13 cellular contexts compared by ENCODE assay signal in the genomic region with DNA sequence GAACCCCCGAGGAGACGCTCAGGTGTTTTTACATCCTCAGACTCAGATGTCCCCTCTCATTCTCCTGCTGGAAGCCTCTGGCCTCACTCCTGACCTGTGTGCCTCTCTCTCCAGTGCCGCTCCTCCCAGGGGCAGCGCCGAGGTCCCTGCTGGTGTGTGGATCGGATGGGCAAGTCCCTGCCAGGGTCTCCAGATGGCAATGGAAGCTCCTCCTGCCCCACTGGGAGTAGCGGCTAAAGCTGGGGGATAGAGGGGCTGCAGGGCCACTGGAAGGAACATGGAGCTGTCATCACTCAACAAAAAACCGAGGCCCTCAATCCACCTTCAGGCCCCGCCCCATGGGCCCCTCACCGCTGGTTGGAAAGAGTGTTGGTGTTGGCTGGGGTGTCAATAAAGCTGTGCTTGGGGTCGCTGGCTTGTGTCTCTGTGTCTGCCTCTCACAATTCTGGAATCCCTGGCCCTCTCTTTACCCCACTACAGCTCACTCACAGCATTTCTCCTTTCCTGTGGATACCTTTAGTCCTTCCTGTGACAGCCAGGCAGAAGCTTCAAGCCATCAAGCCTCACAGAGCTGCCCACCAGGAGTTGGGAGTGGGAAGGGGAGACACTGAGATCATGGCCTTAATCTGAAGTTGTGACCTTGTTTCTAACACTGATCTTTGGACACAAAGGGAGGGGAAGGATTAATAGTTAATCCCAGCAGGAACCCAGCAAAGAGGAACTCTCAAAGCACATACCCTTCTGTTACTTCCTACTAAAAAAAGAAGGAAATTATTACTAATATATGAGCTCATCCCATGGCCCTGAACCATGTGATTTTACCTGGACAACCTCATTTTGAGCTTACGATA. TPM values are rescaled to one million over a fixed set of nuclear protein-coding genes. Genes with fewer than 3 reads are reported as not detected.
DNase-seq lines count a peak whose midpoint lies in the region; ATAC-seq, FAIRE-seq and TF ChIP-seq lines count a peak whose summit lies in the region.
"Had no signal": no experiment of that assay in that cellular context is flagged by ENCODE, and none has a peak within 500 bp of the region (broad histone marks: within the 10 kb centered on the region; RNA-seq: fewer than 3 reads in every experiment).

No MANE protein-coding gene starts in this region.

- POLR2A ChIA-PET in CD8-positive, alpha-beta T cell (lab: Charles Lee) = interaction anchor here (0.7 to 2.3 kb wide), 10 partner anchors 11 to 117 kb away, joined by 3 to 22 read pairs (median 4); a partner anchor contains a TSS
- POLR2A ChIA-PET in GM12878 (lab: Charles Lee) = interaction anchor here (0.5 to 1.8 kb wide), 12 partner anchors 9 to 376 kb away, joined by 3 to 12 read pairs (median 4); a partner anchor contains a TSS
- POLR2A ChIA-PET in naive thymus-derived CD8-positive, alpha-beta T cell (lab: Charles Lee) = interaction anchor here (0.6 to 2.8 kb wide), 19 partner anchors 8 to 740 kb away, joined by 3 to 23 read pairs (median 5); a partner anchor contains a TSS

- BruUV-seq in GM12878 (replicated peaks; lab: Mats Ljungman, UMichigan) = no TSS peak

- no peaks in the 10 kb centered on the region for H3K27me3 ChIP-seq in CD8-positive, alpha-beta T cell (ENCODE audit: insufficient read depth, low read length)
- H3K27me3 ChIP-seq in GM12878 (replicated peaks in 1 of 2; ENCODE audit: control insufficient read depth in 2 of 2, insufficient read depth in 2 of 2, low read length in 1 of 2) = peaks cover 0 to 6% of the 10 kb centered on the region in 2 experiments; a peak in 2 of 4 replicates
- no peaks in the 10 kb centered on the region for H3K27me3 ChIP-seq in dorsolateral prefrontal cortex
- H3K27me3 ChIP-seq: tibial artery had no signal

- H3K4me1 Mint-ChIP-seq in CD8-positive, alpha-beta T cell (ENCODE audit: low read depth) = peaks cover 55% of the 10 kb centered on the region
- H3K4me1 Mint-ChIP-seq in HFFc6 (ENCODE audit: low read depth) = peaks cover 23% of the 10 kb centered on the region
- H3K4me1 Mint-ChIP-seq in naive thymus-derived CD8-positive, alpha-beta T cell = peaks cover 42 to 63% (median 58%) of the 10 kb centered on the region in 4 donors

- no peaks in the 10 kb centered on the region for H3K27me3 Mint-ChIP-seq in CD8-positive, alpha-beta T cell (ENCODE audit: low read depth)
- H3K27me3 Mint-ChIP-seq in HFFc6 (ENCODE audit: insufficient read depth) = peaks cover 2% of the 10 kb centered on the region; the same call in 1 of the 2 replicates
- H3K27me3 Mint-ChIP-seq in naive thymus-derived CD8-positive, alpha-beta T cell = no peaks in the 10 kb centered on the region

- CTCF ChIA-PET in CD8-positive, alpha-beta T cell (lab: Charles Lee) = interaction anchor here (0.6 to 13.5 kb wide), 17 partner anchors 8 to 217 kb away, joined by 3 to 366 read pairs (median 4); a partner anchor contains a TSS
- CTCF ChIA-PET in GM12878 (lab: Yijun Ruan, JAX) = interaction anchor here (0.6 to 11.8 kb wide), 16 partner anchors 8 to 243 kb away, joined by 3 to 355 read pairs (median 6); a partner anchor contains a TSS

- H3K36me3 ChIP-seq in CD8-positive, alpha-beta T cell (ENCODE audit: insufficient read depth, low read length) = no peaks in the 10 kb centered on the region
- H3K36me3 ChIP-seq in GM12878 (ENCODE audit: control insufficient read depth in 2 of 2, insufficient read depth in 2 of 2, low read length in 1 of 2) = no peaks in the 10 kb centered on the region

- no peak for TF ChIP-seq POLR2A in GM12878 (IDR thresholded peaks at IDR 0.05; ENCODE audit: low read depth, low read length)

- peak overlapping the region; percentile 29 for H2AFZ ChIP-seq in GM12878 (ENCODE audit: control insufficient read depth, low read depth, low read length)

- TF ChIP-seq CTCF in CD8-positive, alpha-beta T cell (IDR thresholded peaks at IDR 0.05) = no peak
- no peak for TF ChIP-seq CTCF in HFFc6 (IDR thresholded peaks at IDR 0.05)
- TF ChIP-seq CTCF in GM12878 (IDR thresholded peaks at IDR 0.05 in 2 of 3, conservative IDR thresholded peaks at IDR 0.05 in 1 of 3; ENCODE audit: control insufficient read depth in 2 of 3, extremely low read depth in 1 of 3, insufficient read depth in 1 of 3, low read depth in 3 of 3, low read length in 3 of 3) = no peak
- TF ChIP-seq CTCF in dorsolateral prefrontal cortex (IDR thresholded peaks at IDR 0.05 in 54 of 56, conservative IDR thresholded peaks at IDR 0.05 in 2 of 56; ENCODE audit: low read depth in 1 of 56, partially characterized antibody in 56 of 56) = no peak

- TF ChIP-seq RAD21 in GM12878 (IDR thresholded peaks at IDR 0.05; ENCODE audit: insufficient read depth, low read depth, low read length) = no peak

- no peaks in the 10 kb centered on the region for H4K20me1 ChIP-seq in GM12878 (ENCODE audit: control insufficient read depth, insufficient read depth)

- no peaks in the 10 kb centered on the region for H3K79me2 ChIP-seq in GM12878 (ENCODE audit: control insufficient read depth, insufficient read depth, low read length)

- H3K36me3 Mint-ChIP-seq in CD8-positive, alpha-beta T cell = no peaks in the 10 kb centered on the region
- no peaks in the 10 kb centered on the region for H3K36me3 Mint-ChIP-seq in HFFc6 (ENCODE audit: low read depth)
- peaks cover 0 to 3% (median 0%) of the 10 kb centered on the region in 3 donors for H3K36me3 Mint-ChIP-seq in naive thymus-derived CD8-positive, alpha-beta T cell

- 59% methylated on average over 11 of the region's 12 CpGs for WGBS in GM12878 (ENCODE audit: insufficient coverage, insufficient replicate concordance, low lambda C conversion rate, missing lambda C conversion rate)

- no peak for TF ChIP-seq EP300 in GM12878 (IDR thresholded peaks at IDR 0.05; ENCODE audit: borderline replicate concordance in 1 of 2, control insufficient read depth in 1 of 2, low read depth in 2 of 2, low read length in 2 of 2)

- H3K4me2 ChIP-seq in GM12878 (ENCODE audit: control insufficient read depth, insufficient read depth) = peak overlapping the region; percentile 47; the same call in 1 of the 2 replicates

- H3K4me3 ChIP-seq in CD8-positive, alpha-beta T cell (ENCODE audit: low read depth, low read length) = peak overlapping the region; percentile 4
- H3K4me3 ChIP-seq in GM12878 (no peak overlapping the region), dorsolateral prefrontal cortex (no peak overlapping the region)
- H3K4me3 ChIP-seq: tibial artery had no signal

- no peak overlapping the region for H3K9ac ChIP-seq in GM12878 (ENCODE audit: control insufficient read depth, insufficient read depth, low read length)

- H3K9me3 ChIP-seq in CD8-positive, alpha-beta T cell (ENCODE audit: low read length) = no peaks in the 10 kb centered on the region
- H3K9me3 ChIP-seq in GM12878 (replicated peaks; ENCODE audit: control insufficient read depth, insufficient read depth, low read length) = no peaks in the 10 kb centered on the region
- H3K9me3 ChIP-seq: tibial artery had no signal

- in situ Hi-C loops in GM12878 (cut with MboI) = no loop called here

- peaks cover 64% of the 10 kb centered on the region for H3K4me1 ChIP-seq in CD8-positive, alpha-beta T cell (ENCODE audit: insufficient read depth, low read length)
- H3K4me1 ChIP-seq in GM12878 (ENCODE audit: control insufficient read depth, insufficient read depth, low read length) = peaks cover 27% of the 10 kb centered on the region

- no peak for DNase-seq in CD8-positive, alpha-beta T cell
- DNase-seq in HFFc6 = no peak
- no peak for DNase-seq in GM12878 (ENCODE audit: low read depth, low spot score)
- DNase-seq in naive thymus-derived CD8-positive, alpha-beta T cell = no peak
- DNase-seq in A172 (ENCODE audit: low spot score) = no peak
- DNase-seq in dorsolateral prefrontal cortex = no peak
- DNase-seq in NCI-H2171 treated with DMSO at 0.1 percent for 48 hours (lab: John Stamatoyannopoulos, UW) = no peak
- no peak for DNase-seq in NCI-H2196 (lab: John Stamatoyannopoulos, UW; ENCODE audit: unreplicated experiment)
- DNase-seq: hippocampal formation, IMR-90, NCI-H187 treated with DMSO at 0.1 percent for 48 hours, tibial artery had no signal

- H3K27ac ChIP-seq in CD8-positive, alpha-beta T cell (ENCODE audit: low read depth, low read length) = peak overlapping the region; percentile 9
- H3K27ac ChIP-seq in GM12878 (ENCODE audit: control insufficient read depth, insufficient read depth) (no peak overlapping the region), dorsolateral prefrontal cortex (no peak overlapping the region)

- peak overlapping the region; percentile 90 for H3K27ac Mint-ChIP-seq in CD8-positive, alpha-beta T cell
- H3K27ac Mint-ChIP-seq in HFFc6 = peak overlapping the region; percentile 10; the same call in 1 of the 2 replicates
- peak overlapping the region; percentile 82 to 94 (median 91) for H3K27ac Mint-ChIP-seq in naive thymus-derived CD8-positive, alpha-beta T cell

- peak overlapping the region; percentile 19 for H3K4me3 Mint-ChIP-seq in CD8-positive, alpha-beta T cell
- H3K4me3 Mint-ChIP-seq in HFFc6 = no peak overlapping the region
- peak overlapping the region in 7 of 10 donors; percentile 24 to 84 (median 64) for H3K4me3 Mint-ChIP-seq in naive thymus-derived CD8-positive, alpha-beta T cell

- H3K9me3 Mint-ChIP-seq in CD8-positive, alpha-beta T cell = no peaks in the 10 kb centered on the region
- no peaks in the 10 kb centered on the region for H3K9me3 Mint-ChIP-seq in HFFc6
- no peaks in the 10 kb centered on the region for H3K9me3 Mint-ChIP-seq in naive thymus-derived CD8-positive, alpha-beta T cell

- intact Hi-C loops in CD8-positive, alpha-beta T cell (cut with DNase I, micrococcal nuclease) = no loop called here
- intact Hi-C loops in GM12878 (cut with micrococcal nuclease; ENCODE audit: unreplicated experiment) = no loop called here
- intact Hi-C loops in dorsolateral prefrontal cortex (cut with DNase I) = no loop called here

- no peak for ATAC-seq in CD8-positive, alpha-beta T cell
- ATAC-seq in GM12878 = no peak
- no peak for ATAC-seq in naive thymus-derived CD8-positive, alpha-beta T cell

- no peak for FAIRE-seq in GM12878 (lab: Jason Lieb, UNC)

- SMC1A ChIA-PET in GM12878 (lab: Charles Lee; ENCODE audit: uncharacterized antibody, unreplicated experiment) = interaction anchor here (0.6 to 7.0 kb wide), 18 partner anchors 9 to 730 kb away, joined by 3 to 126 read pairs (median 3); a partner anchor contains a TSS

- RAD21 ChIA-PET in GM12878 (lab: Charles Lee; ENCODE audit: unreplicated experiment) = interaction anchor here (0.7 to 2.7 kb wide), 9 partner anchors 10 to 193 kb away, joined by 3 to 35 read pairs (median 5); a partner anchor contains a TSS

RNA-seq across cellular contexts. Expression of a gene that starts 1.1 kb away (rescaled TPM):
- total RNA-seq in CD8-positive, alpha-beta T cell = 1 to 10 TPM; 2.5 to 2.9 TPM
- under 1 TPM; 0.12 to 0.34 (median 0.18) TPM for total RNA-seq in HFFc6 (2021; fragmentation: NEBNext Ultra II Directional; extraction: Animal tissue kit (Norgen Biotek cat#: 25700))
- total RNA-seq in GM12878 (2013; cell fraction: nucleolus; rRNA removed) = not detected in 2 replicates
- total RNA-seq in GM12878 (2014; rRNA removed) = 1.2 and 1.6 TPM in 2 replicates
- 0.60 and 0.67 TPM in 2 replicates for total RNA-seq in GM12878 (2014; rRNA removed; fragmentation: Illumina TruSeq; extraction: Trizol)
- total RNA-seq in GM12878 (2021) = 1.6 and 1.9 TPM in 2 replicates
- not detected for polyA plus RNA-seq in GM12878 (2011; ENCODE audit: low read depth)
- polyA plus RNA-seq in GM12878 (2011; rRNA removed) = 0.24 and 0.30 TPM in 2 replicates
- 0.31 and 0.53 TPM in 2 replicates for polyA plus RNA-seq in GM12878 (2011; cell fraction: cytosol; rRNA removed)
- polyA plus RNA-seq in GM12878 (2011; cell fraction: nucleus; rRNA removed) = 1.7 TPM in 2 replicates
- 0.21 TPM in 1 of 2 replicates, not detected in the other for polyA plus RNA-seq in GM12878 (2012)
- polyA plus RNA-seq in GM12878 (2014; fragmentation: Illumina TruSeq; extraction: Trizol) = 0.43 and 0.78 TPM in 2 replicates
- polyA plus RNA-seq in GM12878 (2014; fragmentation: Nextera tagmentation; extraction: Ambion mirVana) = under 1 TPM; 0.08 to 0.33 TPM
- 1.7 and 2.4 TPM in 2 replicates for polyA plus RNA-seq in GM12878 (2014; rRNA removed)
- under 1 TPM; 0.46 to 0.72 TPM for polyA plus RNA-seq in GM12878 (2016; fragmentation: Nextera tagmentation; extraction: Ambion mirVana)
- polyA minus RNA-seq in GM12878 (2011; rRNA and poly(A)+ RNA removed) = 0.36 TPM in 1 of 2 replicates, not detected in the other
- not detected in 2 replicates for polyA minus RNA-seq in GM12878 (2011; cell fraction: cytosol; rRNA and poly(A)+ RNA removed)
- 0.24 and 0.48 TPM in 2 replicates for polyA minus RNA-seq in GM12878 (2011; cell fraction: nucleus; rRNA and poly(A)+ RNA removed)
- under 1 TPM; 0.42 to 0.80 TPM for total RNA-seq in naive thymus-derived CD8-positive, alpha-beta T cell
- under 1 TPM; 0.67 to 0.77 (median 0.71) TPM for polyA plus RNA-seq in naive thymus-derived CD8-positive, alpha-beta T cell
- total RNA-seq in A172 (2014; rRNA removed; shearing (Covaris generic)) = 0.17 TPM in 1 of 2 replicates, not detected in the other
- total RNA-seq in dorsolateral prefrontal cortex = under 1 TPM in 4 of 120 experiments, not detected in 116; 0.20 to 0.47 (median 0.30) TPM
- total RNA-seq: epithelial cell of proximal tubule had no signal

RNA-seq across cellular contexts. Expression of a gene that starts 4.7 kb away (rescaled TPM):
- total RNA-seq in CD8-positive, alpha-beta T cell = 1 to 10 TPM in 1 of 2 experiments, under 1 TPM in 1; 0.58 to 1.2 TPM
- total RNA-seq in HFFc6 (2021; fragmentation: NEBNext Ultra II Directional; extraction: Animal tissue kit (Norgen Biotek cat#: 25700)) = 100 to 1,000 TPM; 317 to 444 (median 430) TPM
- not detected in 2 replicates for total RNA-seq in GM12878 (2013; cell fraction: nucleolus; rRNA removed)
- total RNA-seq in GM12878 (2014; rRNA removed) (0.56 TPM in 1 of 2 replicates, not detected in the other), GM12878 (2014; rRNA removed; fragmentation: Illumina TruSeq; extraction: Trizol) (not detected in 2 replicates), GM12878 (2021) (0.64 and 0.87 TPM in 2 replicates), dorsolateral prefrontal cortex (10 to 100 TPM in 119 of 120 experiments, 1 to 10 TPM in 1; 9.9 to 54.8 (median 21.6) TPM)
- polyA plus RNA-seq in GM12878 (2011; ENCODE audit: low read depth) = not detected
- polyA plus RNA-seq in GM12878 (2011; rRNA removed) (0.16 and 0.60 TPM in 2 replicates), GM12878 (2014; fragmentation: Illumina TruSeq; extraction: Trizol) (not detected in 2 replicates), GM12878 (2014; fragmentation: Nextera tagmentation; extraction: Ambion mirVana) (under 1 TPM in 1 of 2 experiments, not detected in 1; 0.09 TPM), GM12878 (2014; rRNA removed) (0.35 and 0.84 TPM in 2 replicates), GM12878 (2016; fragmentation: Nextera tagmentation; extraction: Ambion mirVana) (under 1 TPM; 0.44 to 0.80 TPM)
- polyA plus RNA-seq in GM12878 (2011; cell fraction: cytosol; rRNA removed) = 0.67 and 0.85 TPM in 2 replicates
- 0.22 and 0.31 TPM in 2 replicates for polyA plus RNA-seq in GM12878 (2011; cell fraction: nucleus; rRNA removed)
- polyA plus RNA-seq in GM12878 (2012) = 0.19 and 0.21 TPM in 2 replicates
- polyA minus RNA-seq in GM12878 (2011; rRNA and poly(A)+ RNA removed) = 0.77 TPM in 1 of 2 replicates, not detected in the other
- not detected in 2 replicates for polyA minus RNA-seq in GM12878 (2011; cell fraction: cytosol; rRNA and poly(A)+ RNA removed)
- not detected in 2 replicates for polyA minus RNA-seq in GM12878 (2011; cell fraction: nucleus; rRNA and poly(A)+ RNA removed)
- total RNA-seq in naive thymus-derived CD8-positive, alpha-beta T cell = under 1 TPM in 1 of 2 experiments, not detected in 1; 0.65 TPM
- 10 to 100 TPM in 2 of 3 donors, 1 to 10 TPM in 1; 7.5 to 16.9 (median 16.9) TPM for polyA plus RNA-seq in naive thymus-derived CD8-positive, alpha-beta T cell
- total RNA-seq in A172 (2014; rRNA removed; shearing (Covaris generic)) = 104 and 147 TPM in 2 replicates

RNA-seq across cellular contexts. Expression of a gene that starts 23.0 kb away (rescaled TPM):
- total RNA-seq in CD8-positive, alpha-beta T cell = 10 to 100 TPM; 25.1 to 25.6 TPM
- total RNA-seq in HFFc6 (2021; fragmentation: NEBNext Ultra II Directional; extraction: Animal tissue kit (Norgen Biotek cat#: 25700)) = 10 to 100 TPM; 50.5 to 59.4 (median 54.9) TPM
- 14.3 and 17.7 TPM in 2 replicates for total RNA-seq in GM12878 (2013; cell fraction: nucleolus; rRNA removed)
- total RNA-seq in GM12878 (2014; rRNA removed) = 18.7 and 21.0 TPM in 2 replicates
- total RNA-seq in GM12878 (2014; rRNA removed; fragmentation: Illumina TruSeq; extraction: Trizol) = 10.4 and 11.2 TPM in 2 replicates
- total RNA-seq in GM12878 (2021) = 24.7 and 27.7 TPM in 2 replicates
- 6.7 TPM for polyA plus RNA-seq in GM12878 (2011; ENCODE audit: low read depth)
- 12.4 and 19.4 TPM in 2 replicates for polyA plus RNA-seq in GM12878 (2011; rRNA removed)
- polyA plus RNA-seq in GM12878 (2011; cell fraction: cytosol; rRNA removed) = 28.7 and 32.0 TPM in 2 replicates
- 22.8 and 28.5 TPM in 2 replicates for polyA plus RNA-seq in GM12878 (2011; cell fraction: nucleus; rRNA removed)
- polyA plus RNA-seq in GM12878 (2012) = 14.5 and 15.8 TPM in 2 replicates
- 9.4 and 18.3 TPM in 2 replicates for polyA plus RNA-seq in GM12878 (2014; fragmentation: Illumina TruSeq; extraction: Trizol)
- polyA plus RNA-seq in GM12878 (2014; fragmentation: Nextera tagmentation; extraction: Ambion mirVana) = 1 to 10 TPM; 2.3 to 3.5 TPM
- polyA plus RNA-seq in GM12878 (2014; rRNA removed) = 21.4 and 21.7 TPM in 2 replicates
- polyA plus RNA-seq in GM12878 (2016; fragmentation: Nextera tagmentation; extraction: Ambion mirVana) = 10 to 100 TPM; 26.2 to 26.4 TPM
- 24.0 and 32.3 TPM in 2 replicates for polyA minus RNA-seq in GM12878 (2011; rRNA and poly(A)+ RNA removed)
- 12.1 and 12.6 TPM in 2 replicates for polyA minus RNA-seq in GM12878 (2011; cell fraction: cytosol; rRNA and poly(A)+ RNA removed)
- 10.4 and 18.8 TPM in 2 replicates for polyA minus RNA-seq in GM12878 (2011; cell fraction: nucleus; rRNA and poly(A)+ RNA removed)
- total RNA-seq in naive thymus-derived CD8-positive, alpha-beta T cell = 10 to 100 TPM; 47.8 to 50.0 TPM
- polyA plus RNA-seq in naive thymus-derived CD8-positive, alpha-beta T cell = 10 to 100 TPM; 49.4 to 53.2 (median 51.7) TPM
- total RNA-seq in A172 (2014; rRNA removed; shearing (Covaris generic)) = 15.2 and 19.6 TPM in 2 replicates
- 100 to 1,000 TPM in 119 of 120 experiments, 10 to 100 TPM in 1; 74.6 to 263 (median 181) TPM for total RNA-seq in dorsolateral prefrontal cortex

RNA-seq across cellular contexts. Expression of a gene that starts 52.3 kb away (rescaled TPM):
- 1 to 10 TPM; 2.5 to 3.2 TPM for total RNA-seq in CD8-positive, alpha-beta T cell
- 10 to 100 TPM; 44.3 to 69.2 (median 58.9) TPM for total RNA-seq in HFFc6 (2021; fragmentation: NEBNext Ultra II Directional; extraction: Animal tissue kit (Norgen Biotek cat#: 25700))
- 1.7 and 2.7 TPM in 2 replicates for total RNA-seq in GM12878 (2013; cell fraction: nucleolus; rRNA removed)
- total RNA-seq in GM12878 (2014; rRNA removed) (0.17 and 0.22 TPM in 2 replicates), GM12878 (2014; rRNA removed; fragmentation: Illumina TruSeq; extraction: Trizol) (not detected in 2 replicates), GM12878 (2021) (0.66 and 0.72 TPM in 2 replicates), dorsolateral prefrontal cortex (100 to 1,000 TPM in 57 of 120 experiments, 10 to 100 TPM in 63; 51.8 to 194 (median 96.4) TPM)
- 0.14 TPM for polyA plus RNA-seq in GM12878 (2011; ENCODE audit: low read depth)
- polyA plus RNA-seq in GM12878 (2011; rRNA removed) (0.07 TPM in 1 of 2 replicates, not detected in the other), GM12878 (2014; fragmentation: Illumina TruSeq; extraction: Trizol) (0.03 and 0.11 TPM in 2 replicates), GM12878 (2014; fragmentation: Nextera tagmentation; extraction: Ambion mirVana) (not detected), GM12878 (2014; rRNA removed) (0.15 and 0.52 TPM in 2 replicates), GM12878 (2016; fragmentation: Nextera tagmentation; extraction: Ambion mirVana) (under 1 TPM in 1 of 2 experiments, not detected in 1; 0.20 TPM)
- 0.07 and 0.10 TPM in 2 replicates for polyA plus RNA-seq in GM12878 (2011; cell fraction: cytosol; rRNA removed)
- polyA plus RNA-seq in GM12878 (2011; cell fraction: nucleus; rRNA removed) = 0.97 and 1.3 TPM in 2 replicates
- 0.39 and 0.64 TPM in 2 replicates for polyA plus RNA-seq in GM12878 (2012)
- polyA minus RNA-seq in GM12878 (2011; rRNA and poly(A)+ RNA removed) = 0.57 TPM in 1 of 2 replicates, not detected in the other
- polyA minus RNA-seq in GM12878 (2011; cell fraction: cytosol; rRNA and poly(A)+ RNA removed) = 0.62 and 2.8 TPM in 2 replicates
- polyA minus RNA-seq in GM12878 (2011; cell fraction: nucleus; rRNA and poly(A)+ RNA removed) = 0.48 and 1.2 TPM in 2 replicates
- 1 to 10 TPM; 2.4 to 3.0 TPM for total RNA-seq in naive thymus-derived CD8-positive, alpha-beta T cell
- under 1 TPM in 2 of 3 donors, not detected in 1; 0.13 to 0.19 TPM for polyA plus RNA-seq in naive thymus-derived CD8-positive, alpha-beta T cell
- total RNA-seq in A172 (2014; rRNA removed; shearing (Covaris generic)) = 18.9 and 24.5 TPM in 2 replicates

Comparison
In these comparisons a context has a peak if more than half of its experiments do, and no peak if none do; other contexts are left out.
1. H3K27ac Mint-ChIP-seq: peak in every context shown above with its lines; median percentile 91 in naive thymus-derived CD8-positive, alpha-beta T cell; 90 in CD8-positive, alpha-beta T cell; 10 in HFFc6.
2. RNA of a gene that starts 4.7 kb away (total RNA-seq): 317 to 444 TPM in HFFc6, 104 to 147 TPM in A172 and 9.9 to 54.8 TPM in dorsolateral prefrontal cortex; 0.58 to 1.2 TPM in CD8-positive, alpha-beta T cell, 0.65 TPM in naive thymus-derived CD8-positive, alpha-beta T cell and 0.56 to 0.87 TPM in GM12878; every median in the first group is over 4 times any median in the second.